In the genomic region with DNA sequence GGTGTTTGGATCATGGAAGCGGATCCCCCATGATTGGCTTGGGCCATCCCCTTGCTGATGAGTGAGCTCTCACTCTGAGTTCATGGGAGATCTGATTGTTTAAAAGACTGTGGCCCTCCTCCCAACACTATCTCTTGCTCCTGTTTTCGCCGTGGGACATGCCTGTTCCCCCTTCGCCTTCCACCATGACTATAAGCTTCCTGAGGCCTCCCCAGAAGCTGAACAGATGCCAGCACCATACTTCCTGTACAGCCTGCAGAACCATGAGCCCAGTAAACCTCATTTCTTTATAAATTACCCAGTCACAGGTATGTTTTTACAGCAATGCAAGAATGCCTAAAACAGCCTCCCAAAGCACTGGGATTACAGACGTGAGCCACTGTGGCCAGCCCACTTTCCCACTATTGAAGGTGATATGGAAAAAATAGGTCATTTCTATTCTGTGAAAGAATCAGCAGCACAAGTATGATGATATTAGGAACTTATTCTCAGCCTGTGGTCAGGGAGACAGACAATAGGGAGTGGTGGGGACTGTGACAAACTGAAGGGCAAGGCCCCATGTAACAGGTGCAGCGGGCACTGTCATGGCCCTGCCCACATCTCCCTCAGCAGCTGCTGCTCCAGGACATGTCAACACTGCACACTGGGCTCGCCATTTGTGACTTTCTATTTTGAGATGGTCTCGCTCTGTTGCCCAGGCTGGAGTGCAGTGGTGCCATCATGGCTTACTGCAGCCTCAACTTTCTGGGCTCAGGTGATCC, we compare ENCODE assay signal across 15 cellular contexts. TPM values are rescaled to one million over a fixed set of nuclear protein-coding genes. Genes with fewer than 3 reads are reported as not detected.
A peak's percentile ranks its signal among the peaks of the same experiment; 100 is the strongest.
DNase-seq lines count a peak whose midpoint lies in the region; ATAC-seq and TF ChIP-seq lines count a peak whose summit lies in the region.
"Had no signal": no experiment of that assay in that cellular context is flagged by ENCODE, and none has a peak within 500 bp of the region (broad histone marks: within the 10 kb centered on the region; RNA-seq: fewer than 3 reads in every experiment).

No MANE protein-coding gene starts in this region.

- H3K36me3 Mint-ChIP-seq in activated CD4-positive, alpha-beta T cell treated with anti-CD3 and anti-CD28 coated beads for 36 hours (ENCODE audit: low read depth) = peaks cover 3% of the 10 kb centered on the region
- H3K36me3 Mint-ChIP-seq in activated naive CD8-positive, alpha-beta T cell treated with anti-CD3 and anti-CD28 coated beads, Interleukin-2, amount 50 U/mL, for 24 hours (ENCODE audit: low read depth) = peaks cover 4% of the 10 kb centered on the region
- H3K36me3 Mint-ChIP-seq: WTC11 had no signal

- intact Hi-C loops in activated CD4-positive, alpha-beta T cell treated with anti-CD3 and anti-CD28 coated beads for 36 hours (cut with DNase I, micrococcal nuclease) = loop anchor here (2.0 to 5.0 kb wide), 2 partner anchors 34 to 38 kb away; a partner anchor contains a TSS

- ATAC-seq in activated CD4-positive, alpha-beta T cell treated with anti-CD3 and anti-CD28 coated beads for 36 hours = no peak
- peak; percentile 53 for ATAC-seq in activated naive CD8-positive, alpha-beta T cell treated with anti-CD3 and anti-CD28 coated beads, Interleukin-2, amount 50 U/mL, for 24 hours
- no peak for ATAC-seq in left lobe of liver
- ATAC-seq in GM21723 (IDR thresholded peaks at IDR 0.05; ENCODE audit: unreplicated experiment) = no peak
- ATAC-seq: WTC11 had no signal

- peak overlapping the region; percentile 4 for H3K27ac ChIP-seq in neutrophil
- H3K27ac ChIP-seq: KMS-11, psoas muscle had no signal

- H3K9me3 ChIP-seq in neutrophil = no peaks in the 10 kb centered on the region
- H3K9me3 ChIP-seq: breast epithelium, psoas muscle had no signal

- peak overlapping the region; percentile 84 for H3K27ac Mint-ChIP-seq in activated CD4-positive, alpha-beta T cell treated with anti-CD3 and anti-CD28 coated beads for 36 hours
- peak overlapping the region; percentile 77 for H3K27ac Mint-ChIP-seq in activated naive CD8-positive, alpha-beta T cell treated with anti-CD3 and anti-CD28 coated beads, Interleukin-2, amount 50 U/mL, for 24 hours
- H3K27ac Mint-ChIP-seq: WTC11 had no signal

- peaks cover 56% of the 10 kb centered on the region for H3K4me1 Mint-ChIP-seq in activated CD4-positive, alpha-beta T cell treated with anti-CD3 and anti-CD28 coated beads for 36 hours
- H3K4me1 Mint-ChIP-seq in activated naive CD8-positive, alpha-beta T cell treated with anti-CD3 and anti-CD28 coated beads, Interleukin-2, amount 50 U/mL, for 24 hours = peaks cover 69% of the 10 kb centered on the region

- H3K4me3 Mint-ChIP-seq in activated CD4-positive, alpha-beta T cell treated with anti-CD3 and anti-CD28 coated beads for 36 hours = no peak overlapping the region
- H3K4me3 Mint-ChIP-seq in activated naive CD8-positive, alpha-beta T cell treated with anti-CD3 and anti-CD28 coated beads, Interleukin-2, amount 50 U/mL, for 24 hours = no peak overlapping the region
- H3K4me3 Mint-ChIP-seq: WTC11 had no signal

- TF ChIP-seq CTCF in neutrophil (IDR thresholded peaks at IDR 0.05) = no peak

- no peak overlapping the region for H3K4me3 ChIP-seq in neutrophil (ENCODE audit: low read depth in 1 of 2, low read length in 1 of 2)
- H3K4me3 ChIP-seq: breast epithelium, psoas muscle had no signal

- H3K4me1 ChIP-seq in neutrophil (ENCODE audit: control insufficient read depth in 1 of 2, insufficient read depth in 1 of 2, low read depth in 1 of 2, low read length in 1 of 2) = peaks cover 66 to 67% of the 10 kb centered on the region in 2 experiments
- H3K4me1 ChIP-seq: psoas muscle had no signal

- H3K27me3 ChIP-seq in neutrophil = no peaks in the 10 kb centered on the region
- H3K27me3 ChIP-seq: breast epithelium had no signal

- POLR2A ChIA-PET in activated CD4-positive, alpha-beta T cell treated with anti-CD3 and anti-CD28 coated beads for 36 hours (lab: Charles Lee) = no interaction called here

- no peaks in the 10 kb centered on the region for H3K27me3 Mint-ChIP-seq in activated CD4-positive, alpha-beta T cell treated with anti-CD3 and anti-CD28 coated beads for 36 hours
- H3K27me3 Mint-ChIP-seq in activated naive CD8-positive, alpha-beta T cell treated with anti-CD3 and anti-CD28 coated beads, Interleukin-2, amount 50 U/mL, for 24 hours = no peaks in the 10 kb centered on the region

- CTCF ChIA-PET in activated CD4-positive, alpha-beta T cell treated with anti-CD3 and anti-CD28 coated beads for 36 hours (lab: Charles Lee) = no interaction called here

- H3K36me3 ChIP-seq in neutrophil = no peaks in the 10 kb centered on the region
- H3K36me3 ChIP-seq: breast epithelium had no signal

- H3K9me3 Mint-ChIP-seq in activated CD4-positive, alpha-beta T cell treated with anti-CD3 and anti-CD28 coated beads for 36 hours (ENCODE audit: low read depth) = peaks cover 4% of the 10 kb centered on the region
- peaks cover 6% of the 10 kb centered on the region for H3K9me3 Mint-ChIP-seq in activated naive CD8-positive, alpha-beta T cell treated with anti-CD3 and anti-CD28 coated beads, Interleukin-2, amount 50 U/mL, for 24 hours

- peak; percentile 13 for DNase-seq in activated CD4-positive, alpha-beta T cell treated with anti-CD3 and anti-CD28 coated beads for 36 hours
- no peak for DNase-seq in activated CD4-positive, alpha-beta T cell treated with anti-CD3 and anti-CD28 coated beads, Interleukin-2, amount 50 U/mL, for 1 hour
- peak; percentile 70 for DNase-seq in NAMALWA (ENCODE audit: low spot score)
- no peak for DNase-seq in activated naive CD8-positive, alpha-beta T cell treated with anti-CD3 and anti-CD28 coated beads, Interleukin-2, amount 50 U/mL, for 24 hours
- no peak for DNase-seq in left lobe of liver (ENCODE audit: low spot score)
- DNase-seq in A172 (ENCODE audit: low spot score) = no peak
- DNase-seq: effector CD8-positive, alpha-beta T cell; NCI-H1417; psoas muscle; stimulated activated CD4-positive, alpha-beta T cell treated with anti-CD3 and anti-CD28 coated beads, Interleukin-15, amount 100 ng/mL, for 24 hours had no signal

RNA-seq across cellular contexts. Expression of a gene that starts 33.7 kb away (rescaled TPM):
- total RNA-seq in activated CD4-positive, alpha-beta T cell treated with anti-CD3 and anti-CD28 coated beads for 36 hours = 100 to 1,000 TPM in 1 of 2 experiments, 10 to 100 TPM in 1; 99.0 to 116 TPM
- 47.0 TPM for total RNA-seq in left lobe of liver
- total RNA-seq in A172 (2014; rRNA removed; shearing (Covaris generic)) = 30.1 and 38.4 TPM in 2 replicates

RNA-seq across cellular contexts. Expression of a gene that starts 47.8 kb away (rescaled TPM):
- total RNA-seq in activated CD4-positive, alpha-beta T cell treated with anti-CD3 and anti-CD28 coated beads for 36 hours = 1 to 10 TPM; 6.0 to 7.2 TPM
- total RNA-seq in left lobe of liver = 4.4 TPM
- total RNA-seq in A172 (2014; rRNA removed; shearing (Covaris generic)) = 20.7 and 30.9 TPM in 2 replicates

Comparison
In these comparisons a context has a peak if more than half of its experiments do, and no peak if none do; other contexts are left out.
1. DNase-seq: peak in activated CD4-positive, alpha-beta T cell treated with anti-CD3 and anti-CD28 coated beads for 36 hours (single experiment) and NAMALWA (single experiment); none in activated CD4-positive, alpha-beta T cell treated with anti-CD3 and anti-CD28 coated beads, Interleukin-2, amount 50 U/mL, for 1 hour (single experiment), activated naive CD8-positive, alpha-beta T cell treated with anti-CD3 and anti-CD28 coated beads, Interleukin-2, amount 50 U/mL, for 24 hours (single experiment), left lobe of liver (single experiment) and A172 (single experiment).